ENCODE assay signal across 8 cellular contexts in the genomic region with DNA sequence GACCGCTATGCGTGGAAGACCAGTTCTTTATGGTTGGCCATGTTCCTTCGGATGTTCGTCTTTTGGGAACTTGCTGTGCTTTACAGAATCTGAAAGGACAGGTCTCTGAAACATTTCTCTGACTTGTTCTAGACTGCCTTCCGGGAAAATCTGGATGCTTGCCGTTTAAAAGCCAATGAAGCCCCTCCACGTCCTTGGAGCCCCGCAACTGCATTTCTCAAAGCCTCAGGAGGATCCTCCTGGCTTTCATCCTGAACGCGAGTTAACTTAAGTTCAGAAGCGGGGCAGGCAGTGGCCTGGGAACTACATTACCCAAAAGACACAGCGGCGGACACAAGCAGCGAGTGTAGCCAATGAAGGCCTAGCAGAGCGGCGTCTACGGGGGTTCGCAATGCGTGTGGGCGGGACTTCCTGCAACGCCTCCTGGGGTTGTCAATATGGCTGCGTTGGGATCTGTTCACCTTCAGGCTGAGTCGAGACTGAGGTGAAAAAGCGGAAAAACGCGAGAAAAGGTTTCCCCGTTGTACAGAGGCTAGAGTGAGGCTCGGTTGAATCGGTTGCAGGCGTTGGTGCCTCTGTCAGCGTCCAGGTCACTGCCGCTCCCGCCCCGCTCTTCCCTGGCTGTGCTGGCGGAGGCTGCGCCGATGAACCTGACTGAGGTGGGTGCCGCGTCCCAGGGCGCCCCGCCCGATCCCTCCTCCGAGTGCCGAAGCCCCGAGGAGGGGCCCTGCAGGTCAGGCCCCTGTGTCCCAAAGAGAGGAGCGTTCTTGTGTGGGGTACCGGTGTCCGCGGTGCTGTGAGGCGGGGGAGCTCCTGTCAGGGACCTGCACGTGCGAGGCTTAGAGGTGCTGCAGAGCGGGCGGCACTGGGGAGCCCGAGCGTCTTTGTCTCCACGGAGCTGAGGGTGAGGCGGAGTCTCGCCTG. TPM values are rescaled to one million over a fixed set of nuclear protein-coding genes. Genes with fewer than 3 reads are reported as not detected.
DNase-seq lines count a peak whose midpoint lies in the region; ATAC-seq and TF ChIP-seq lines count a peak whose summit lies in the region.

A gene (plus strand): TSS at position 414 of the 924 bp plus-strand sequence. CDS start 2,455 bp downstream, outside the sequence.

- peak within 1 kb of the TSS; percentile 73 to 92 (median 85) for H3K27ac Mint-ChIP-seq in IgD-negative memory B cell

- H3K9me3 ChIP-seq in mucosa of descending colon = peaks cover 4% of the 10 kb centered on the region

- no peak within 1 kb of the TSS for H3K27ac ChIP-seq in epithelial cell of prostate

- DNase-seq in DMS114 treated with DMSO at 0.1 percent for 48 hours (lab: John Stamatoyannopoulos, UW; ENCODE audit: unreplicated experiment) (peak; percentile 96), OCI-M1 (lab: John Stamatoyannopoulos, UW) (peak; percentile 96), activated T-cell treated with anti-CD3 and anti-CD28 coated beads for 24 hours (ENCODE audit: low read depth) (peak; percentile 91), epithelial cell of prostate (ENCODE audit: low read depth, low spot score) (peak; percentile 73), mucosa of descending colon (peak; percentile 92 to 97 (median 96))
- peak; percentile 81 to 86 for DNase-seq in stimulated activated CD8-positive, alpha-beta memory T cell treated with anti-CD3 and anti-CD28 coated beads, Interleukin-4, amount 100 ng/mL, for 1 hour (ENCODE audit: low read depth in 2 of 2, low spot score in 1 of 2)

- peak within 1 kb of the TSS; percentile 50 for H3K4me3 ChIP-seq in mucosa of descending colon

- ATAC-seq in GM21529 (IDR thresholded peaks at IDR 0.05; ENCODE audit: unreplicated experiment) = peak; percentile 98
- peak; percentile 100 for ATAC-seq in mucosa of descending colon

- H3K36me3 Mint-ChIP-seq in IgD-negative memory B cell = peaks cover 17% of the 10 kb centered on the region

- peak within 1 kb of the TSS; percentile 94 to 99 (median 97) for H3K4me3 Mint-ChIP-seq in IgD-negative memory B cell

- H3K36me3 ChIP-seq in mucosa of descending colon (ENCODE audit: low read depth) = no peaks in the 10 kb centered on the region

- H3K27me3 Mint-ChIP-seq in IgD-negative memory B cell = no peaks in the 10 kb centered on the region

- H3K4me1 Mint-ChIP-seq in IgD-negative memory B cell = peaks cover 24 to 27% (median 26%) of the 10 kb centered on the region in 3 donors

- intact Hi-C loops in mucosa of descending colon (cut with DNase I, micrococcal nuclease) = no loop called here

- TF ChIP-seq CTCF in mucosa of descending colon (IDR thresholded peaks at IDR 0.05) = no peak

- peaks cover 1 to 8% (median 2%) of the 10 kb centered on the region in 3 donors for H3K9me3 Mint-ChIP-seq in IgD-negative memory B cell

- H3K4me1 ChIP-seq in mucosa of descending colon (ENCODE audit: low read depth) = peaks cover 9% of the 10 kb centered on the region

RNA-seq across cellular contexts. Expression of the gene that starts here (rescaled TPM):
- 5.4 TPM for polyA plus RNA-seq in IgD-negative memory B cell
- total RNA-seq in mucosa of descending colon = 10 to 100 TPM in 2 of 3 donors, 1 to 10 TPM in 1; 8.3 to 13.4 (median 11.0) TPM
